ENCODE assay signal across 9 cellular contexts in the genomic region with DNA sequence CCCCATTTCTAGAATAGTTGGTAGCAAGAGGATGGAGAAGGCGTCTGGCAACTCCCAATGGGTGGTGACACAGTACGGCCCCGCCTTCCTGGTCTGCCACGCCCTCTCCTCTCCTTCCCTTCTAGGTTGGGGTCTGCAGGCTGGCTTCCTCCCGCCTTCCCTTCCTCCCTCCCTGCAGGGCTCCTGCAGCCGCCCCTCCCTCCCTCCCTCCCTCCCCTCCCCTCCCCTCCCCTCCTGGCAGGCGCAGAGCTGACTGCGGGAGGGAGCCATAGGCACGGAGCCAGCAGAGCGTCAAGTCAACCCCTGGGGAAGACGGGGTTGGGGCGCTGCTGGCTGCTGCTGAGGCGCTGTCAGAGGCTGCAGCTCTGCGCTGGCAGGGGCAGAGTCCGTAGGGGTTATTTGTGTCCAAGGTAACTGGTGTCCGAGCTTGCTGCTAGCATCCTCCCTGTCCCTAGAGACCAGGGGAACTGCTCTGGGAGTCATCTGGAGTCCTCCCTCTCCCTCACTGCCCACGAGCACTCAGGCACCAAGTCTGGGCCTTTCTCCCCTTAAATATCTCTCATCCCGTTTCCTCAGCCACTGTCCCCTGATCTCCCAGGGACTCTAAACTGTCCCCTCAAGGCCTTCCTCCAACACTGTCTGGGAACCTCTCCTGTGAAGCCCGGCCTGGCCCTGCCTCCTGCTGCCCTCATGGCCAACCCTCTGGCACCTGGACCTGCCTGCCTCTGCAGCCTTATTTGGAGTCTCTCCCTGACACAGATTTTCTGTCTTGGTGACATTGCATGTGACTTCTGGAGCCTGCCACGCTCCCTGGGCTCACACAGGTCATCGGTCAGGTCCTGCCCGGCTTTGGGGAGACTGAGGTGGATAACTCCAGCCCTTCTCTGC. TPM values are rescaled to one million over a fixed set of nuclear protein-coding genes. Genes with fewer than 3 reads are reported as not detected.
DNase-seq lines count a peak whose midpoint lies in the region; ATAC-seq and TF ChIP-seq lines count a peak whose summit lies in the region.
"Had no signal": no experiment of that assay in that cellular context is flagged by ENCODE, and none has a peak within 500 bp of the region (broad histone marks: within the 10 kb centered on the region; RNA-seq: fewer than 3 reads in every experiment).

No MANE protein-coding gene starts in this region.

- CTCF ChIA-PET in mammary epithelial cell (lab: Charles Lee; ENCODE audit: low non-redundant PET) = no interaction called here

- peak overlapping the region in 3 of 5 donors; percentile 25 to 70 (median 51) for H3K4me3 Mint-ChIP-seq in immature natural killer cell
- H3K4me3 Mint-ChIP-seq in stimulated activated naive B cell treated with anti-CD40 and anti-IgM and Interleukin-4, amounts not matched to agents 10 μg/mL and 1 μg/mL and 100 μg/mL, for 72 hours = no peak overlapping the region

- H3K4me2 ChIP-seq in mammary epithelial cell (ENCODE audit: insufficient read depth, low read depth, low read length) = no peak overlapping the region

- H3K9ac ChIP-seq in mammary epithelial cell (ENCODE audit: insufficient read depth, low read length) = no peak overlapping the region

- no peak for TF ChIP-seq CTCF in mammary epithelial cell (conservative IDR thresholded peaks at IDR 0.05 in 1 of 2, IDR thresholded peaks at IDR 0.05 in 1 of 2; ENCODE audit: extremely low read depth in 1 of 2, insufficient read depth in 1 of 2, low read depth in 1 of 2, low read length in 2 of 2)
- TF ChIP-seq CTCF in breast epithelium (IDR thresholded peaks at IDR 0.05) = no peak
- TF ChIP-seq CTCF in Peyer's patch (IDR thresholded peaks at IDR 0.05) = no peak
- no peak for TF ChIP-seq CTCF in transverse colon (IDR thresholded peaks at IDR 0.05)

- TF ChIP-seq POLR2A in breast epithelium (IDR thresholded peaks at IDR 0.05) (no peak), Peyer's patch (IDR thresholded peaks at IDR 0.05) (no peak), transverse colon (IDR thresholded peaks at IDR 0.05) (no peak)

- H3K4me3 ChIP-seq in mammary epithelial cell (replicated peaks in 1 of 3; ENCODE audit: insufficient read depth in 1 of 3, low read depth in 2 of 3, low read length in 3 of 3) (no peak overlapping the region), breast epithelium (peak overlapping the region in 1 of 3 donors; percentile 25), Peyer's patch (peak overlapping the region in 2 of 4 donors; percentile 23 to 27), transverse colon (no peak overlapping the region)

- no peaks in the 10 kb centered on the region for H3K36me3 ChIP-seq in mammary epithelial cell (ENCODE audit: insufficient read depth, low read length)
- H3K36me3 ChIP-seq in breast epithelium = no peaks in the 10 kb centered on the region
- no peaks in the 10 kb centered on the region for H3K36me3 ChIP-seq in Peyer's patch
- no peaks in the 10 kb centered on the region for H3K36me3 ChIP-seq in transverse colon

- H3K27me3 Mint-ChIP-seq in immature natural killer cell (ENCODE audit: low read depth in 3 of 3) = peaks cover 15 to 21% (median 16%) of the 10 kb centered on the region in 3 donors
- peaks cover 16 to 19% of the 10 kb centered on the region in 2 donors for H3K27me3 Mint-ChIP-seq in stimulated activated naive B cell treated with anti-CD40 and anti-IgM and Interleukin-4, amounts not matched to agents 10 μg/mL and 1 μg/mL and 100 μg/mL, for 72 hours

- WGBS in mammary epithelial cell (ENCODE audit: low coverage, missing lambda C conversion rate) = 88% methylated on average over 5 of the region's 22 CpGs
- 27 to 33% methylated on average over 5 to 11 of the region's 22 CpGs for WGBS in transverse colon (ENCODE audit: low coverage in 1 of 2), 2 donors

- dilution Hi-C loops in mammary epithelial cell (cut with HindIII; ENCODE audit: low sequenced_read_pairs) = no loop called here

- DNase-seq in mammary epithelial cell (no peak), breast epithelium (ENCODE audit: low spot score in 2 of 2) (no peak), Peyer's patch (peak in 2 of 3 donors; percentile 82 to 85), immature natural killer cell (no peak), transverse colon (peak; percentile 47), amniotic stem cell (lab: John Stamatoyannopoulos, UW) (no peak)
- no peak for DNase-seq in stimulated activated naive B cell treated with anti-CD40 and anti-IgM and Interleukin-4, amounts not matched to agents 10 μg/mL and 1 μg/mL and 100 μg/mL, for 72 hours

- H3K79me2 ChIP-seq in mammary epithelial cell (ENCODE audit: insufficient read depth, low read length) = no peaks in the 10 kb centered on the region

- H3K4me1 ChIP-seq in mammary epithelial cell (ENCODE audit: insufficient read depth, low read length) = peaks cover 20% of the 10 kb centered on the region
- peaks cover 0 to 5% of the 10 kb centered on the region in 2 donors for H3K4me1 ChIP-seq in breast epithelium
- peaks cover 0 to 36% (median 10%) of the 10 kb centered on the region in 4 donors for H3K4me1 ChIP-seq in Peyer's patch
- H3K4me1 ChIP-seq in transverse colon = peaks cover 20 to 38% (median 32%) of the 10 kb centered on the region in 4 donors

- BruUV-seq in mammary epithelial cell (replicated peaks; lab: Mats Ljungman, UMichigan) = no TSS peak

- in situ Hi-C loops in mammary epithelial cell (cut with MboI; ENCODE audit: low sequenced_read_pairs in 2 of 2) = loop anchor here (5.0 to 10.0 kb wide), 3 partner anchors 52 to 366 kb away; a partner anchor contains a TSS
- in situ Hi-C loops in transverse colon (cut with MboI; ENCODE audit: low pct_ligation_motif_present in 1 of 4, low pct_unique_long_range_greater_than_20kb in 1 of 4, low sequenced_read_pairs in 3 of 4) = loop anchor here (5.0 to 25.0 kb wide), 4 partner anchors 366 to 416 kb away; no protein-coding TSS in a partner anchor

- intact Hi-C loops in mammary epithelial cell (cut with micrococcal nuclease) (no loop called here), breast epithelium (cut with DNase I; ENCODE audit: low total_unique reads) (loop anchor here (10.0 kb wide), 1 partner anchor 366 kb away; no protein-coding TSS in a partner anchor), transverse colon (cut with DNase I; ENCODE audit: low total_unique reads) (loop anchor here (10.0 kb wide), 1 partner anchor 324 kb away; no protein-coding TSS in a partner anchor)

- no peak overlapping the region for H3K27ac ChIP-seq in mammary epithelial cell (ENCODE audit: insufficient read depth, low read depth, low read length)
- H3K27ac ChIP-seq in breast epithelium = no peak overlapping the region
- H3K27ac ChIP-seq in Peyer's patch = peak overlapping the region in 2 of 4 donors; percentile 25 to 64
- no peak overlapping the region for H3K27ac ChIP-seq in transverse colon

- H2AFZ ChIP-seq in mammary epithelial cell (ENCODE audit: low read depth, low read length) = peak overlapping the region; percentile 9

- H3K36me3 Mint-ChIP-seq in immature natural killer cell = no peaks in the 10 kb centered on the region
- no peaks in the 10 kb centered on the region for H3K36me3 Mint-ChIP-seq in stimulated activated naive B cell treated with anti-CD40 and anti-IgM and Interleukin-4, amounts not matched to agents 10 μg/mL and 1 μg/mL and 100 μg/mL, for 72 hours
- H3K36me3 Mint-ChIP-seq: activated naive CD8-positive, alpha-beta T cell had no signal

- no peak for TF ChIP-seq EP300 in transverse colon (IDR thresholded peaks at IDR 0.05; ENCODE audit: low read depth)

- no peaks in the 10 kb centered on the region for H3K9me3 ChIP-seq in mammary epithelial cell (replicated peaks; ENCODE audit: insufficient read depth, low read length)
- H3K9me3 ChIP-seq in breast epithelium = no peaks in the 10 kb centered on the region
- H3K9me3 ChIP-seq in Peyer's patch = no peaks in the 10 kb centered on the region
- no peaks in the 10 kb centered on the region for H3K9me3 ChIP-seq in transverse colon

- ATAC-seq in stimulated activated naive B cell treated with anti-CD40 and anti-IgM and Interleukin-4, amounts not matched to agents 10 μg/mL and 1 μg/mL and 100 μg/mL, for 72 hours (replicated peaks) = no peak
- ATAC-seq in HG03342 (IDR thresholded peaks at IDR 0.05; ENCODE audit: unreplicated experiment) = no peak

- H4K20me1 ChIP-seq in mammary epithelial cell (ENCODE audit: insufficient read depth, low read length) = no peaks in the 10 kb centered on the region

- H3K27me3 ChIP-seq in mammary epithelial cell (ENCODE audit: insufficient read depth, low read length) (no peaks in the 10 kb centered on the region), breast epithelium (no peaks in the 10 kb centered on the region), Peyer's patch (no peaks in the 10 kb centered on the region), transverse colon (no peaks in the 10 kb centered on the region)

- no peak overlapping the region for H3K27ac Mint-ChIP-seq in immature natural killer cell
- H3K27ac Mint-ChIP-seq in stimulated activated naive B cell treated with anti-CD40 and anti-IgM and Interleukin-4, amounts not matched to agents 10 μg/mL and 1 μg/mL and 100 μg/mL, for 72 hours = no peak overlapping the region
- H3K27ac Mint-ChIP-seq: activated naive CD8-positive, alpha-beta T cell had no signal

- no peaks in the 10 kb centered on the region for H3K9me3 Mint-ChIP-seq in immature natural killer cell
- no peaks in the 10 kb centered on the region for H3K9me3 Mint-ChIP-seq in stimulated activated naive B cell treated with anti-CD40 and anti-IgM and Interleukin-4, amounts not matched to agents 10 μg/mL and 1 μg/mL and 100 μg/mL, for 72 hours

- peaks cover 29 to 32% of the 10 kb centered on the region in 2 donors for H3K4me1 Mint-ChIP-seq in immature natural killer cell
- peaks cover 17 to 29% of the 10 kb centered on the region in 2 donors for H3K4me1 Mint-ChIP-seq in stimulated activated naive B cell treated with anti-CD40 and anti-IgM and Interleukin-4, amounts not matched to agents 10 μg/mL and 1 μg/mL and 100 μg/mL, for 72 hours

RNA-seq across cellular contexts. Expression of a gene that starts 57.4 kb away (rescaled TPM):
- total RNA-seq in mammary epithelial cell (1 to 10 TPM; 3.7 to 6.3 TPM), breast epithelium (1 to 10 TPM; 1.6 to 7.3 (median 1.8) TPM), Peyer's patch (100 to 1,000 TPM in 2 of 4 donors, 10 to 100 TPM in 2; 41.3 to 200 (median 119) TPM), transverse colon (10 to 100 TPM; 70.6 to 79.7 (median 75.3) TPM)
- polyA plus RNA-seq in mammary epithelial cell (9.4 TPM), immature natural killer cell (under 1 TPM in 2 of 3 donors, not detected in 1; 0.27 to 0.44 TPM)
- 9.7 TPM for polyA minus RNA-seq in mammary epithelial cell

Comparison
In these comparisons a context has a peak if more than half of its experiments do, and no peak if none do; other contexts are left out.
1. DNase-seq: peak in Peyer's patch (2 of 3) and transverse colon (single experiment); none in mammary epithelial cell (single experiment), breast epithelium (0 of 2), immature natural killer cell (0 of 3), stimulated activated naive B cell treated with anti-CD40 and anti-IgM and Interleukin-4, amounts not matched to agents 10 μg/mL and 1 μg/mL and 100 μg/mL, for 72 hours (single experiment) and amniotic stem cell (single experiment).
2. H3K4me3 Mint-ChIP-seq: peak in immature natural killer cell (3 of 5); none in stimulated activated naive B cell treated with anti-CD40 and anti-IgM and Interleukin-4, amounts not matched to agents 10 μg/mL and 1 μg/mL and 100 μg/mL, for 72 hours (0 of 2).
3. RNA of a gene that starts 57.4 kb away (total RNA-seq): 41.3 to 200 TPM in Peyer's patch and 70.6 to 79.7 TPM in transverse colon; 3.7 to 6.3 TPM in mammary epithelial cell and 1.6 to 7.3 TPM in breast epithelium; every median in the first group is over 4 times any median in the second.